Comparison of ENCODE assay signal across 8 cellular contexts in the genomic region with DNA sequence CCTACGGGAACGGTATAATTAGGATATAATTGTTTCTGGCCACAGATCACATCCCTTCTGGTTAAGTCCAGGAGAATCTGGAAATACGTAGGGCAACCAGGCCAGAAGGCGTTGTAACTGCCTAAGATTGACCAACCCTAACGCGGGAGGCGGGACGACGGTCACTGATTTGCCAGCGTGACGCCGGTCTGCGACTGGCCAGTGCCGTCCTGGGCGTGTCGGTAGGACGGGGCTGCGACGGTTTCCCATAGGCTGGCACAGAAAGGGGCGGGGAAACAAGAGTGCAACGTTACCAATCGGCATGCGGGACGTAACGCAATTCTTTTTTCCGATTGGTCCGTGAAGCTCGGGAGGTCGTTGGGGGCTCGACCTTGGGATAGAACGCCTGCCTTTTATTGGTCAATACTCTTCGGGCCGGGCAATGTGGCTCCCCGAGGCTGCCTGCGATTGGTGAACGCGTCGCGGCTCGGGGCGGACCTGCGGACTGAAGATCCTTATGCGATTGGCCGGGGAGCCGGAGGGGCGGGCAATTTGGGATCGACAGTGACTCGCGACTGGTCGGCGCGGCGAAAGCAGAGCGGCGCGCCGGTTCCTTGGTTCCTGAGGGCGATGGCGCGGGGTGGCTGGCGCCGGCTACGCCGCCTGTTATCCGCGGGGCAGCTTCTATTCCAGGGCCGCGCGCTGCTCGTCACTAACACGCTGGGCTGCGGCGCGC. TPM values are rescaled to one million over a fixed set of nuclear protein-coding genes. Genes with fewer than 3 reads are reported as not detected.
A peak's percentile ranks its signal among the peaks of the same experiment; 100 is the strongest.
DNase-seq lines count a peak whose midpoint lies in the region; ATAC-seq lines count a peak whose summit lies in the region.

A gene (plus strand): TSS at position 546 of the 715 bp plus-strand sequence. CDS start 64 bp downstream, at position 610.

- peak; percentile 86 for ATAC-seq in GM19372 (IDR thresholded peaks at IDR 0.05; ENCODE audit: low read depth, unreplicated experiment)
- peak; percentile 64 for ATAC-seq in HG03558 (IDR thresholded peaks at IDR 0.05; ENCODE audit: extremely low read depth, unreplicated experiment)
- ATAC-seq in left lobe of liver, result peak; percentile 86

- peak; percentile 94 for DNase-seq in NCI-H748 treated with DMSO at 0.1 percent for 48 hours (lab: John Stamatoyannopoulos, UW)
- DNase-seq in activated CD4-positive, alpha-beta T cell treated with anti-CD3 and anti-CD28 coated beads, Interleukin-2, amount 50 U/mL, for 4 hours, result peak; percentile 97 to 98
- DNase-seq in left lobe of liver (ENCODE audit: low spot score), result peak; percentile 100
- peak; percentile 97 for DNase-seq in stimulated activated CD4-positive, alpha-beta T cell treated with anti-CD3 and anti-CD28 coated beads, Interleukin-2, amount 100 ng/mL, for 4 hours (ENCODE audit: low read depth)

- H3K4me3 Mint-ChIP-seq in dendritic cell treated with granulocyte-macrophage colony-stimulating factor and Interleukin-4, amounts not matched to agents 40 ng/mL and 50 ng/mL, for 4 days, result peak within 1 kb of the TSS; percentile 86

- H3K9me3 ChIP-seq in BLaER1 treated with 17β-estradiol and CSF1 and Interleukin-3, amounts not matched to agents 10 nM and 100 nM (replicated peaks in 1 of 11), result no peaks in the 10 kb centered on the region

- H3K27me3 ChIP-seq in BLaER1 treated with 17β-estradiol and CSF1 and Interleukin-3, amounts not matched to agents 10 nM and 100 nM, result no peaks in the 10 kb centered on the region

- H3K36me3 Mint-ChIP-seq in dendritic cell treated with granulocyte-macrophage colony-stimulating factor and Interleukin-4, amounts not matched to agents 40 ng/mL and 50 ng/mL, for 4 days (ENCODE audit: low read depth), result peaks cover 41% of the 10 kb centered on the region

- peaks cover 28 to 52% (median 47%) of the 10 kb centered on the region in 10 experiments for H3K4me1 ChIP-seq in BLaER1 treated with 17β-estradiol and CSF1 and Interleukin-3, amounts not matched to agents 10 nM and 100 nM

- H3K27ac Mint-ChIP-seq in dendritic cell treated with granulocyte-macrophage colony-stimulating factor and Interleukin-4, amounts not matched to agents 40 ng/mL and 50 ng/mL, for 4 days, result peak within 1 kb of the TSS; percentile 92

- H3K27ac ChIP-seq in BLaER1 treated with 17β-estradiol and CSF1 and Interleukin-3, amounts not matched to agents 10 nM and 100 nM, result peak within 1 kb of the TSS; percentile 76 to 89 (median 84)

- peak within 1 kb of the TSS; percentile 85 to 100 (median 98) for H3K4me2 ChIP-seq in BLaER1 treated with 17β-estradiol and CSF1 and Interleukin-3, amounts not matched to agents 10 nM and 100 nM

- peak within 1 kb of the TSS; percentile 68 to 96 (median 84) for H3K4me3 ChIP-seq in BLaER1 treated with 17β-estradiol and CSF1 and Interleukin-3, amounts not matched to agents 10 nM and 100 nM

- H3K4me1 Mint-ChIP-seq in dendritic cell treated with granulocyte-macrophage colony-stimulating factor and Interleukin-4, amounts not matched to agents 40 ng/mL and 50 ng/mL, for 4 days (ENCODE audit: low read depth), result peaks cover 17% of the 10 kb centered on the region

- H3K27me3 Mint-ChIP-seq in dendritic cell treated with granulocyte-macrophage colony-stimulating factor and Interleukin-4, amounts not matched to agents 40 ng/mL and 50 ng/mL, for 4 days, result no peaks in the 10 kb centered on the region

- no peaks in the 10 kb centered on the region for H3K9me3 Mint-ChIP-seq in dendritic cell treated with granulocyte-macrophage colony-stimulating factor and Interleukin-4, amounts not matched to agents 40 ng/mL and 50 ng/mL, for 4 days

- peaks cover 0 to 18% (median 0%) of the 10 kb centered on the region in 11 experiments; a peak in 5 of 22 replicates for H4K20me1 ChIP-seq in BLaER1 treated with 17β-estradiol and CSF1 and Interleukin-3, amounts not matched to agents 10 nM and 100 nM

- intact Hi-C loops in dendritic cell treated with granulocyte-macrophage colony-stimulating factor and Interleukin-4, amounts not matched to agents 40 ng/mL and 50 ng/mL, for 4 days (cut with micrococcal nuclease), result loop anchor here (1.0 to 2.0 kb wide), 2 partner anchors 11 to 20 kb away; a partner anchor contains a TSS

- peak within 1 kb of the TSS; percentile 81 to 94 (median 85) for H3K9ac ChIP-seq in BLaER1 treated with 17β-estradiol and CSF1 and Interleukin-3, amounts not matched to agents 10 nM and 100 nM

- peaks cover 12 to 29% (median 18%) of the 10 kb centered on the region in 11 experiments for H3K36me3 ChIP-seq in BLaER1 treated with 17β-estradiol and CSF1 and Interleukin-3, amounts not matched to agents 10 nM and 100 nM

RNA-seq across cellular contexts. Expression of the gene that starts here (rescaled TPM):
- 8.6 TPM for total RNA-seq in left lobe of liver

Comparison
In these comparisons a context has a peak if more than half of its experiments do, and no peak if none do; other contexts are left out.
1. Peak in every context shown above with its lines: DNase-seq, ATAC-seq, H3K4me3 ChIP-seq and H3K27ac ChIP-seq.